In genomic region chr1:164672610-164673009, GRCh38 we compare ENCODE assay signal across 23 cellular contexts.
"Had no signal": no experiment of that assay in that cellular context is flagged by ENCODE, and none has a peak within 500 bp of the region (broad histone marks: within the 10 kb centered on the region; RNA-seq: fewer than 3 reads in every experiment).

No MANE protein-coding gene starts in this region.

- H3K9me3 ChIP-seq: neutrophil, vagina had no signal

- H3K36me3 ChIP-seq: neutrophil, tibial nerve, vagina had no signal

- H3K4me3 ChIP-seq: tibial nerve, vagina had no signal

- H3K36me3 Mint-ChIP-seq: activated CD8-positive, alpha-beta memory T cell treated with anti-CD3 and anti-CD28 coated beads, Interleukin-2, amount 10 ng/mL, durations not matched to agents 7 days and 5 days; activated naive CD8-positive, alpha-beta T cell treated with anti-CD3 and anti-CD28 coated beads for 36 hours; memory B cell; T-cell had no signal

- H3K27ac ChIP-seq: foreskin keratinocyte, neutrophil, parathyroid adenoma, tibial nerve, vagina had no signal

- H3K4me3 Mint-ChIP-seq: activated CD4-positive, alpha-beta memory T cell treated with anti-CD3 and anti-CD28 coated beads, Interleukin-2, amount 10 ng/mL, durations not matched to agents 7 days and 5 days; activated CD4-positive, alpha-beta T cell treated with anti-CD3 and anti-CD28 coated beads for 36 hours; activated CD8-positive, alpha-beta memory T cell treated with anti-CD3 and anti-CD28 coated beads, Interleukin-2, amount 10 ng/mL, durations not matched to agents 7 days and 5 days; activated naive CD8-positive, alpha-beta T cell treated with anti-CD3 and anti-CD28 coated beads for 36 hours; activated T-helper 17 cell treated with anti-CD3 and anti-CD28 coated beads, Interleukin-2, amount 50 U/mL, for 72 hours; memory B cell; naive thymus-derived CD8-positive, alpha-beta T cell; stimulated activated naive CD8-positive, alpha-beta T cell treated with anti-CD3 and anti-CD28 coated beads, Interleukin-15, Interleukin-2, amounts not matched to agents 100 ng/mL and 50 ng/mL, for 24 hours; T-cell; WTC11 had no signal

- DNase-seq: activated CD4-positive, alpha-beta memory T cell treated with anti-CD3 and anti-CD28 coated beads, Interleukin-2, amount 10 ng/mL, durations not matched to agents 7 days and 5 days; activated CD4-positive, alpha-beta T cell treated with anti-CD3 and anti-CD28 coated beads for 36 hours; activated CD8-positive, alpha-beta memory T cell treated with anti-CD3 and anti-CD28 coated beads, Interleukin-2, amount 10 ng/mL, durations not matched to agents 7 days and 5 days; activated naive CD4-positive, alpha-beta T cell; activated naive CD8-positive, alpha-beta T cell treated with anti-CD3 and anti-CD28 coated beads for 36 hours; activated T-cell treated with anti-CD3 and anti-CD28 coated beads, Interleukin-2, amount 50 U/mL, for 1 hour; amniotic stem cell; caudate nucleus; dorsolateral prefrontal cortex; foreskin keratinocyte; head of caudate nucleus; kidney glomerular epithelial cell; naive thymus-derived CD8-positive, alpha-beta T cell; stimulated activated CD4-positive, alpha-beta T cell treated with anti-CD3 and anti-CD28 coated beads, Interleukin-2, amount 100 ng/mL, for 24 hours; T-cell had no signal

- H3K4me1 ChIP-seq: parathyroid adenoma had no signal

- H3K9ac ChIP-seq: parathyroid adenoma had no signal

- H3K27me3 ChIP-seq: dorsolateral prefrontal cortex, foreskin keratinocyte, neutrophil, tibial nerve, vagina had no signal

- H3K27ac Mint-ChIP-seq: activated CD4-positive, alpha-beta memory T cell treated with anti-CD3 and anti-CD28 coated beads, Interleukin-2, amount 10 ng/mL, durations not matched to agents 7 days and 5 days; activated CD4-positive, alpha-beta T cell treated with anti-CD3 and anti-CD28 coated beads for 36 hours; activated CD8-positive, alpha-beta memory T cell treated with anti-CD3 and anti-CD28 coated beads, Interleukin-2, amount 10 ng/mL, durations not matched to agents 7 days and 5 days; activated naive CD8-positive, alpha-beta T cell treated with anti-CD3 and anti-CD28 coated beads for 36 hours; activated T-helper 17 cell treated with anti-CD3 and anti-CD28 coated beads, Interleukin-2, amount 50 U/mL, for 72 hours; memory B cell; naive thymus-derived CD8-positive, alpha-beta T cell; stimulated activated naive CD8-positive, alpha-beta T cell treated with anti-CD3 and anti-CD28 coated beads, Interleukin-15, Interleukin-2, amounts not matched to agents 100 ng/mL and 50 ng/mL, for 24 hours; T-cell had no signal

- H2AFZ ChIP-seq: parathyroid adenoma had no signal

- H3K4me1 Mint-ChIP-seq: activated CD4-positive, alpha-beta memory T cell treated with anti-CD3 and anti-CD28 coated beads, Interleukin-2, amount 10 ng/mL, durations not matched to agents 7 days and 5 days; activated CD8-positive, alpha-beta memory T cell treated with anti-CD3 and anti-CD28 coated beads, Interleukin-2, amount 10 ng/mL, durations not matched to agents 7 days and 5 days; activated T-helper 17 cell treated with anti-CD3 and anti-CD28 coated beads, Interleukin-2, amount 50 U/mL, for 72 hours; memory B cell had no signal

- H3K27me3 Mint-ChIP-seq: activated CD4-positive, alpha-beta memory T cell treated with anti-CD3 and anti-CD28 coated beads, Interleukin-2, amount 10 ng/mL, durations not matched to agents 7 days and 5 days; activated CD4-positive, alpha-beta T cell treated with anti-CD3 and anti-CD28 coated beads for 36 hours; activated CD8-positive, alpha-beta memory T cell treated with anti-CD3 and anti-CD28 coated beads, Interleukin-2, amount 10 ng/mL, durations not matched to agents 7 days and 5 days; activated naive CD8-positive, alpha-beta T cell treated with anti-CD3 and anti-CD28 coated beads for 36 hours; activated T-helper 17 cell treated with anti-CD3 and anti-CD28 coated beads, Interleukin-2, amount 50 U/mL, for 72 hours had no signal
